Comparison of ENCODE assay signal across 1 cellular context in the genomic region with DNA sequence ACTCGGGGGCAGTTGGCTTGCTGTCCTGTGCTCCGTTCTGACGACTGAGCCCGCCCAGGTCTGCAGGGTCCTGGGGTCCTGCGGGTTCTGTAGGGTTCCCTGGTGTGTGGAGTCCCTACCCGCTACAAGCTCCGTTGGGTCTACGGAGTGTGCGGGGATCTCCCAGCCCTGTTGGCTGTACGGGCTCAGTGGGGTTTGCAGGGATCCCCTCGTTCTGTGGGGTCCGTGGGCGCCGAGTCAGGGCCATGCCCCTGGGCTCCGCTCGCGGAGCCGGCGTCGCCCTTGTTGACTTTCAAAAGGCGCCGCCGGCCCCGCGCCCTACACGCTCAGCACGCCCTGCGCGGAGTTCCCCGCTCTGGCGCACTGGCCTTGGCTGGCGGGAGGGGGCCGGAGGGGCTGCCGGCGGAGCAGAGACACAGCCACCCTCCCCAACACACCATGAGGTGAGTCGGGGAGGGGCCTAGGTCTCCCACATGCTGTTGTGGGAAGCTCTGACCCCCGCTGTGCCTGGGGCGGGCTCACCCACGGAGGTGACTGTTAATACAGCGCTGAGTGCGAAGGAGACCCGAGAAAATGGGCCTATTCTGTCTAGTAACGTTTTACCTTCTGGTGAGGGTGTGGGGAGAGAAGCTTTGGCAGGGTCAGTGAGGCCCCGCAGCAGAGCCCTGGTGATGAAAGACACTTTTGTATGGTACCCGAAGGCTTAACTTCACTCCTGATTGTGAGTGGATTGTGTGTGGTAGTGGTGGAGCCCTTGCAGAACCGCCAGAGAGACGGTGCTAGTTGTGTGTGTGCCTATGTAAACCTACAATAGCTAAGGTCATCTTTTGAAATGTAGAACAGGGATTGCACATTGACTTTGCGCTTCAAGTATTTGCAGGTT.
TF ChIP-seq lines count a peak whose summit lies in the region.

No MANE protein-coding gene starts in this region.

TF ChIP-seq in HepG2, 621 proteins besides CTCF, POLR2A, EP300 and RAD21 (continued from another document and continues in another):
- TF ChIP-seq ZNF577 (CRISPR knock-in tag; IDR thresholded peaks at IDR 0.05; ENCODE audit: borderline replicate concordance, low read depth): no peak
- no peak for TF ChIP-seq ZNF296 (CRISPR knock-in tag; conservative IDR thresholded peaks at IDR 0.05)
- no peak for TF ChIP-seq ZNF766 (CRISPR knock-in tag; IDR thresholded peaks at IDR 0.05; ENCODE audit: borderline replicate concordance)
- peak; percentile 86 for TF ChIP-seq FOXO1 (CRISPR knock-in tag; IDR thresholded peaks at IDR 0.05)
- 0 out of 2 replicates have a peak, but pooled peaks have one; percentile 30 for TF ChIP-seq ZFYVE20 (CRISPR knock-in tag; IDR thresholded peaks at IDR 0.05; ENCODE audit: borderline replicate concordance, low read depth)
- TF ChIP-seq, protein P1, sequence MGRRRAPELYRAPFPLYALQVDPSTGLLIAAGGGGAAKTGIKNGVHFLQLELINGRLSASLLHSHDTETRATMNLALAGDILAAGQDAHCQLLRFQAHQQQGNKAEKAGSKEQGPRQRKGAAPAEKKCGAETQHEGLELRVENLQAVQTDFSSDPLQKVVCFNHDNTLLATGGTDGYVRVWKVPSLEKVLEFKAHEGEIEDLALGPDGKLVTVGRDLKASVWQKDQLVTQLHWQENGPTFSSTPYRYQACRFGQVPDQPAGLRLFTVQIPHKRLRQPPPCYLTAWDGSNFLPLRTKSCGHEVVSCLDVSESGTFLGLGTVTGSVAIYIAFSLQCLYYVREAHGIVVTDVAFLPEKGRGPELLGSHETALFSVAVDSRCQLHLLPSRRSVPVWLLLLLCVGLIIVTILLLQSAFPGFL (CRISPR knock-in tag; IDR thresholded peaks at IDR 0.05): no peak
- TF ChIP-seq MTA1 (CRISPR knock-in tag; IDR thresholded peaks at IDR 0.05; ENCODE audit: borderline replicate concordance): peak; percentile 96; the same call in 1 of the 2 replicates
- TF ChIP-seq, protein P2, sequence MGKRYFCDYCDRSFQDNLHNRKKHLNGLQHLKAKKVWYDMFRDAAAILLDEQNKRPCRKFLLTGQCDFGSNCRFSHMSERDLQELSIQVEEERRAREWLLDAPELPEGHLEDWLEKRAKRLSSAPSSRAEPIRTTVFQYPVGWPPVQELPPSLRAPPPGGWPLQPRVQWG (CRISPR knock-in tag; IDR thresholded peaks at IDR 0.05; ENCODE audit: borderline replicate concordance, low read depth): no peak
- TF ChIP-seq ZFP41 (CRISPR knock-in tag; IDR thresholded peaks at IDR 0.05; ENCODE audit: borderline replicate concordance): no peak
- TF ChIP-seq, protein P3, sequence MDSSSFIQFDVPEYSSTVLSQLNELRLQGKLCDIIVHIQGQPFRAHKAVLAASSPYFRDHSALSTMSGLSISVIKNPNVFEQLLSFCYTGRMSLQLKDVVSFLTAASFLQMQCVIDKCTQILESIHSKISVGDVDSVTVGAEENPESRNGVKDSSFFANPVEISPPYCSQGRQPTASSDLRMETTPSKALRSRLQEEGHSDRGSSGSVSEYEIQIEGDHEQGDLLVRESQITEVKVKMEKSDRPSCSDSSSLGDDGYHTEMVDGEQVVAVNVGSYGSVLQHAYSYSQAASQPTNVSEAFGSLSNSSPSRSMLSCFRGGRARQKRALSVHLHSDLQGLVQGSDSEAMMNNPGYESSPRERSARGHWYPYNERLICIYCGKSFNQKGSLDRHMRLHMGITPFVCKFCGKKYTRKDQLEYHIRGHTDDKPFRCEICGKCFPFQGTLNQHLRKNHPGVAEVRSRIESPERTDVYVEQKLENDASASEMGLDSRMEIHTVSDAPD (CRISPR knock-in tag; IDR thresholded peaks at IDR 0.05): peak; percentile 66; the same call in 1 of the 2 replicates
- peak; percentile 48; the same call in 1 of the 2 replicates for TF ChIP-seq RNF2 (conservative IDR thresholded peaks at IDR 0.05; ENCODE audit: low read depth)
- no peak for TF ChIP-seq MAFK (conservative IDR thresholded peaks at IDR 0.05 in 1 of 2, IDR thresholded peaks at IDR 0.05 in 1 of 2; ENCODE audit: low read length in 2 of 2)
- TF ChIP-seq ZHX1 (CRISPR knock-in tag; IDR thresholded peaks at IDR 0.05; ENCODE audit: low read depth): peak; percentile 66
- TF ChIP-seq DDIT3 (CRISPR knock-in tag; IDR thresholded peaks at IDR 0.05): no peak
- TF ChIP-seq, protein P4, sequence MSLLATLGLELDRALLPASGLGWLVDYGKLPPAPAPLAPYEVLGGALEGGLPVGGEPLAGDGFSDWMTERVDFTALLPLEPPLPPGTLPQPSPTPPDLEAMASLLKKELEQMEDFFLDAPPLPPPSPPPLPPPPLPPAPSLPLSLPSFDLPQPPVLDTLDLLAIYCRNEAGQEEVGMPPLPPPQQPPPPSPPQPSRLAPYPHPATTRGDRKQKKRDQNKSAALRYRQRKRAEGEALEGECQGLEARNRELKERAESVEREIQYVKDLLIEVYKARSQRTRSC (CRISPR knock-in tag; IDR thresholded peaks at IDR 0.05; ENCODE audit: low read depth): no peak
- no peak for TF ChIP-seq FOXO4 (CRISPR knock-in tag; conservative IDR thresholded peaks at IDR 0.05)
- TF ChIP-seq ZMYM3 (CRISPR knock-in tag; IDR thresholded peaks at IDR 0.05): peak; percentile 75; the same call in 1 of the 2 replicates
- TF ChIP-seq ZNF264 (CRISPR knock-in tag; IDR thresholded peaks at IDR 0.05): 0 out of 2 replicates have a peak, but pooled peaks have one; percentile 24
- TF ChIP-seq HNRNPL (IDR thresholded peaks at IDR 0.05; ENCODE audit: low read depth, low read length): no peak
- TF ChIP-seq ZNF761 (CRISPR knock-in tag; conservative IDR thresholded peaks at IDR 0.05): no peak
- no peak for TF ChIP-seq DMTF1 (CRISPR knock-in tag; IDR thresholded peaks at IDR 0.05)
- TF ChIP-seq MED8 (CRISPR knock-in tag; IDR thresholded peaks at IDR 0.05; ENCODE audit: insufficient replicate concordance): no peak
- TF ChIP-seq ZNF260 (CRISPR knock-in tag; IDR thresholded peaks at IDR 0.05; ENCODE audit: borderline replicate concordance, low read depth): no peak
- TF ChIP-seq FOXP1 (IDR thresholded peaks at IDR 0.05): no peak
- TF ChIP-seq FOXP1 (CRISPR knock-in tag; IDR thresholded peaks at IDR 0.05): peak; percentile 21; the same call in 1 of the 2 replicates
- TF ChIP-seq SMARCE1 (IDR thresholded peaks at IDR 0.05; ENCODE audit: borderline replicate concordance): no peak
- TF ChIP-seq ZNF773 (CRISPR knock-in tag; IDR thresholded peaks at IDR 0.05; ENCODE audit: borderline replicate concordance): no peak; the same call in 1 of the 2 replicates
- TF ChIP-seq, protein P5, sequence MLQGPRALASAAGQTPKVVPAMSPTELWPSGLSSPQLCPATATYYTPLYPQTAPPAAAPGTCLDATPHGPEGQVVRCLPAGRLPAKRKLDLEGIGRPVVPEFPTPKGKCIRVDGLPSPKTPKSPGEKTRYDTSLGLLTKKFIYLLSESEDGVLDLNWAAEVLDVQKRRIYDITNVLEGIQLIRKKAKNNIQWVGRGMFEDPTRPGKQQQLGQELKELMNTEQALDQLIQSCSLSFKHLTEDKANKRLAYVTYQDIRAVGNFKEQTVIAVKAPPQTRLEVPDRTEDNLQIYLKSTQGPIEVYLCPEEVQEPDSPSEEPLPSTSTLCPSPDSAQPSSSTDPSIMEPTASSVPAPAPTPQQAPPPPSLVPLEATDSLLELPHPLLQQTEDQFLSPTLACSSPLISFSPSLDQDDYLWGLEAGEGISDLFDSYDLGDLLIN (CRISPR knock-in tag; IDR thresholded peaks at IDR 0.05; ENCODE audit: borderline replicate concordance): 0 out of 2 replicates have a peak, but pooled peaks have one; percentile 57
- TF ChIP-seq ZNF326 (CRISPR knock-in tag; IDR thresholded peaks at IDR 0.05; ENCODE audit: borderline replicate concordance): no peak
- TF ChIP-seq KMT2A (CRISPR knock-in tag; IDR thresholded peaks at IDR 0.05): peak; percentile 99
- TF ChIP-seq GATAD1 (CRISPR knock-in tag; IDR thresholded peaks at IDR 0.05): peak; percentile 57; the same call in 1 of the 2 replicates
- TF ChIP-seq PAX8 (CRISPR knock-in tag; IDR thresholded peaks at IDR 0.05; ENCODE audit: borderline replicate concordance): no peak
- TF ChIP-seq ZFP36L1 (CRISPR knock-in tag; IDR thresholded peaks at IDR 0.05): peak; percentile 66; the same call in 1 of the 2 replicates
- TF ChIP-seq, protein P6, sequence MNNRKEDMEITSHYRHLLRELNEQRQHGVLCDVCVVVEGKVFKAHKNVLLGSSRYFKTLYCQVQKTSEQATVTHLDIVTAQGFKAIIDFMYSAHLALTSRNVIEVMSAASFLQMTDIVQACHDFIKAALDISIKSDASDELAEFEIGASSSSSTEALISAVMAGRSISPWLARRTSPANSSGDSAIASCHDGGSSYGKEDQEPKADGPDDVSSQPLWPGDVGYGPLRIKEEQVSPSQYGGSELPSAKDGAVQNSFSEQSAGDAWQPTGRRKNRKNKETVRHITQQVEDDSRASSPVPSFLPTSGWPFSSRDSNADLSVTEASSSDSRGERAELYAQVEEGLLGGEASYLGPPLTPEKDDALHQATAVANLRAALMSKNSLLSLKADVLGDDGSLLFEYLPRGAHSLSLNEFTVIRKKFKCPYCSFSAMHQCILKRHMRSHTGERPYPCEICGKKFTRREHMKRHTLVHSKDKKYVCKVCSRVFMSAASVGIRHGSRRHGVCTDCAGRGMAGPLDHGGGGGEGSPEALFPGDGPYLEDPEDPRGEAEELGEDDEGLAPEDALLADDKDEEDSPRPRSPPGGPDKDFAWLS (CRISPR knock-in tag; IDR thresholded peaks at IDR 0.05; ENCODE audit: borderline replicate concordance): no peak
- peak; percentile 85 for TF ChIP-seq KAT8 (CRISPR knock-in tag; IDR thresholded peaks at IDR 0.05)
- TF ChIP-seq FOXJ3 (CRISPR knock-in tag; IDR thresholded peaks at IDR 0.05; ENCODE audit: borderline replicate concordance): peak; percentile 52; the same call in 1 of the 2 replicates
- TF ChIP-seq GZF1 (CRISPR knock-in tag; IDR thresholded peaks at IDR 0.05): no peak
- 0 out of 2 replicates have a peak, but pooled peaks have one; percentile 57 for TF ChIP-seq ZNF253 (CRISPR knock-in tag; IDR thresholded peaks at IDR 0.05; ENCODE audit: borderline replicate concordance)
- TF ChIP-seq SP5 (CRISPR knock-in tag; IDR thresholded peaks at IDR 0.05; ENCODE audit: borderline replicate concordance, low read depth): peak; percentile 54; the same call in 1 of the 2 replicates
- peak; percentile 93 for TF ChIP-seq ZFX (CRISPR knock-in tag; IDR thresholded peaks at IDR 0.05; ENCODE audit: low read depth)
- peak; percentile 94; the same call in 1 of the 2 replicates for TF ChIP-seq DNMT1 (CRISPR knock-in tag; IDR thresholded peaks at IDR 0.05)
- peak; percentile 26; the same call in 1 of the 2 replicates for TF ChIP-seq PPARG (CRISPR knock-in tag; conservative IDR thresholded peaks at IDR 0.05)
- TF ChIP-seq, protein P7, sequence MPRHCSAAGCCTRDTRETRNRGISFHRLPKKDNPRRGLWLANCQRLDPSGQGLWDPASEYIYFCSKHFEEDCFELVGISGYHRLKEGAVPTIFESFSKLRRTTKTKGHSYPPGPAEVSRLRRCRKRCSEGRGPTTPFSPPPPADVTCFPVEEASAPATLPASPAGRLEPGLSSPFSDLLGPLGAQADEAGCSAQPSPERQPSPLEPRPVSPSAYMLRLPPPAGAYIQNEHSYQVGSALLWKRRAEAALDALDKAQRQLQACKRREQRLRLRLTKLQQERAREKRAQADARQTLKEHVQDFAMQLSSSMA (CRISPR knock-in tag; IDR thresholded peaks at IDR 0.05): peak; percentile 76; the same call in 1 of the 2 replicates
- TF ChIP-seq ZNF619 (CRISPR knock-in tag; IDR thresholded peaks at IDR 0.05): peak; percentile 85; the same call in 1 of the 2 replicates
- no peak for TF ChIP-seq ZNF224 (CRISPR knock-in tag; IDR thresholded peaks at IDR 0.05)
